ENCODE assay signal across 1 cellular context in genomic region chr15:96054029-96054428, GRCh38.
TF ChIP-seq lines count a peak whose summit lies in the region.

No MANE protein-coding gene starts in this region.

TF ChIP-seq in K562, 482 proteins besides CTCF, POLR2A, EP300 and RAD21 (continued from another document):
- TF ChIP-seq, protein P1, sequence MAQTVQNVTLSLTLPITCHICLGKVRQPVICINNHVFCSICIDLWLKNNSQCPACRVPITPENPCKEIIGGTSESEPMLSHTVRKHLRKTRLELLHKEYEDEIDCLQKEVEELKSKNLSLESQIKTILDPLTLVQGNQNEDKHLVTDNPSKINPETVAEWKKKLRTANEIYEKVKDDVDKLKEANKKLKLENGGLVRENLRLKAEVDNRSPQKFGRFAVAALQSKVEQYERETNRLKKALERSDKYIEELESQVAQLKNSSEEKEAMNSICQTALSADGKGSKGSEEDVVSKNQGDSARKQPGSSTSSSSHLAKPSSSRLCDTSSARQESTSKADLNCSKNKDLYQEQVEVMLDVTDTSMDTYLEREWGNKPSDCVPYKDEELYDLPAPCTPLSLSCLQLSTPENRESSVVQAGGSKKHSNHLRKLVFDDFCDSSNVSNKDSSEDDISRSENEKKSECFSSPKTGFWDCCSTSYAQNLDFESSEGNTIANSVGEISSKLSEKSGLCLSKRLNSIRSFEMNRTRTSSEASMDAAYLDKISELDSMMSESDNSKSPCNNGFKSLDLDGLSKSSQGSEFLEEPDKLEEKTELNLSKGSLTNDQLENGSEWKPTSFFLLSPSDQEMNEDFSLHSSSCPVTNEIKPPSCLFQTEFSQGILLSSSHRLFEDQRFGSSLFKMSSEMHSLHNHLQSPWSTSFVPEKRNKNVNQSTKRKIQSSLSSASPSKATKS (CRISPR knock-in tag; IDR thresholded peaks at IDR 0.05): no peak
- TF ChIP-seq PHF20 (IDR thresholded peaks at IDR 0.05; ENCODE audit: partially characterized antibody): no peak
- TF ChIP-seq ZNF354B (CRISPR knock-in tag; IDR thresholded peaks at IDR 0.05): no peak
- TF ChIP-seq BRD4 (IDR thresholded peaks at IDR 0.05): no peak
- TF ChIP-seq MCM7 (IDR thresholded peaks at IDR 0.05): no peak
- TF ChIP-seq, protein P2, sequence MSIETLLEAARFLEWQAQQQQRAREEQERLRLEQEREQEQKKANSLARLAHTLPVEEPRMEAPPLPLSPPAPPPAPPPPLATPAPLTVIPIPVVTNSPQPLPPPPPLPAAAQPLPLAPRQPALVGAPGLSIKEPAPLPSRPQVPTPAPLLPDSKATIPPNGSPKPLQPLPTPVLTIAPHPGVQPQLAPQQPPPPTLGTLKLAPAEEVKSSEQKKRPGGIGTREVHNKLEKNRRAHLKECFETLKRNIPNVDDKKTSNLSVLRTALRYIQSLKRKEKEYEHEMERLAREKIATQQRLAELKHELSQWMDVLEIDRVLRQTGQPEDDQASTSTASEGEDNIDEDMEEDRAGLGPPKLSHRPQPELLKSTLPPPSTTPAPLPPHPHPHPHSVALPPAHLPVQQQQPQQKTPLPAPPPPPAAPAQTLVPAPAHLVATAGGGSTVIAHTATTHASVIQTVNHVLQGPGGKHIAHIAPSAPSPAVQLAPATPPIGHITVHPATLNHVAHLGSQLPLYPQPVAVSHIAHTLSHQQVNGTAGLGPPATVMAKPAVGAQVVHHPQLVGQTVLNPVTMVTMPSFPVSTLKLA (conservative IDR thresholded peaks at IDR 0.05): no peak; a peak in 1 of 4 replicates
- TF ChIP-seq AFF1 (IDR thresholded peaks at IDR 0.05; ENCODE audit: low read depth in 1 of 2, partially characterized antibody in 2 of 2): peak in 1 of 2 experiments; percentile 1
- no peak for TF ChIP-seq SREBF1 (IDR thresholded peaks at IDR 0.05; ENCODE audit: borderline replicate concordance, low read depth, low read length)
- TF ChIP-seq ZNF282 (CRISPR knock-in tag; IDR thresholded peaks at IDR 0.05): no peak
- TF ChIP-seq ATF1 (CRISPR knock-in tag; IDR thresholded peaks at IDR 0.05): no peak
- TF ChIP-seq ATF1 (tag; IDR thresholded peaks at IDR 0.05): no peak
- TF ChIP-seq TBP (optimal IDR thresholded peaks at IDR 0.05; ENCODE audit: low read depth, low read length): no peak
- TF ChIP-seq CREB1 (IDR thresholded peaks at IDR 0.05): no peak
- no peak for TF ChIP-seq CREB1 (CRISPR knock-in tag; IDR thresholded peaks at IDR 0.05)
- TF ChIP-seq ZFPM2 (CRISPR knock-in tag; IDR thresholded peaks at IDR 0.05): no peak
- TF ChIP-seq MAFF (IDR thresholded peaks at IDR 0.05; ENCODE audit: low read length): no peak
- no peak for TF ChIP-seq ZNF41 (CRISPR knock-in tag; conservative IDR thresholded peaks at IDR 0.05)
- TF ChIP-seq SIN3A (IDR thresholded peaks at IDR 0.05; ENCODE audit: borderline replicate concordance in 2 of 2, control insufficient read depth in 1 of 2, low read depth in 2 of 2, low read length in 2 of 2): no peak
- no peak for TF ChIP-seq KLF10 (CRISPR knock-in tag; IDR thresholded peaks at IDR 0.05)
- no peak for TF ChIP-seq NR2C2 (CRISPR knock-in tag; IDR thresholded peaks at IDR 0.05)
- no peak for TF ChIP-seq NR2C2 (tag; IDR thresholded peaks at IDR 0.05)
- no peak for TF ChIP-seq ZNF583 (CRISPR knock-in tag; IDR thresholded peaks at IDR 0.05)
- no peak for TF ChIP-seq POLR2AphosphoS5 (IDR thresholded peaks at IDR 0.05; ENCODE audit: control insufficient read depth, insufficient read depth, low read depth, low read length)
- TF ChIP-seq LARP7 (IDR thresholded peaks at IDR 0.05): no peak
- 0 out of 2 replicates have a peak, but pooled peaks have one; percentile 11 for TF ChIP-seq KLF16 (IDR thresholded peaks at IDR 0.05)
- no peak for TF ChIP-seq TCF3 (CRISPR knock-in tag; IDR thresholded peaks at IDR 0.05)
- no peak for TF ChIP-seq SPI1 (IDR thresholded peaks at IDR 0.05; ENCODE audit: borderline replicate concordance, low read depth, low read length)
- TF ChIP-seq MAZ (CRISPR knock-in tag; conservative IDR thresholded peaks at IDR 0.05 in 1 of 2, IDR thresholded peaks at IDR 0.05 in 1 of 2): no peak
- TF ChIP-seq IRF2 (CRISPR knock-in tag; IDR thresholded peaks at IDR 0.05): no peak
- no peak for TF ChIP-seq HDGF (IDR thresholded peaks at IDR 0.05)
- TF ChIP-seq CGGBP1 (CRISPR knock-in tag; IDR thresholded peaks at IDR 0.05): no peak
- TF ChIP-seq JUN (IDR thresholded peaks at IDR 0.05; ENCODE audit: borderline replicate concordance, low read depth, low read length): no peak
- no peak for TF ChIP-seq JUN (CRISPR knock-in tag; IDR thresholded peaks at IDR 0.05; ENCODE audit: borderline replicate concordance)
- TF ChIP-seq SMARCA4 (IDR thresholded peaks at IDR 0.05): no peak
- TF ChIP-seq, protein P3, sequence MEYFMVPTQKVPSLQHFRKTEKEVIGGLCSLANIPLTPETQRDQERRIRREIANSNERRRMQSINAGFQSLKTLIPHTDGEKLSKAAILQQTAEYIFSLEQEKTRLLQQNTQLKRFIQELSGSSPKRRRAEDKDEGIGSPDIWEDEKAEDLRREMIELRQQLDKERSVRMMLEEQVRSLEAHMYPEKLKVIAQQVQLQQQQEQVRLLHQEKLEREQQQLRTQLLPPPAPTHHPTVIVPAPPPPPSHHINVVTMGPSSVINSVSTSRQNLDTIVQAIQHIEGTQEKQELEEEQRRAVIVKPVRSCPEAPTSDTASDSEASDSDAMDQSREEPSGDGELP (CRISPR knock-in tag; IDR thresholded peaks at IDR 0.05; ENCODE audit: borderline replicate concordance): no peak
- TF ChIP-seq KDM1A (IDR thresholded peaks at IDR 0.05): peak in 1 of 2 experiments; percentile 47; a peak in 2 of 4 replicates
- no peak for TF ChIP-seq POLR2G (IDR thresholded peaks at IDR 0.05; ENCODE audit: low read depth, low read length)
- TF ChIP-seq CBFA2T2 (conservative IDR thresholded peaks at IDR 0.05): 0 out of 2 replicates have a peak, but pooled peaks have one; percentile 0
- TF ChIP-seq RBM39 (optimal IDR thresholded peaks at IDR 0.05; ENCODE audit: low read depth, low read length): no peak
- TF ChIP-seq RFX5 (IDR thresholded peaks at IDR 0.05; ENCODE audit: low read depth, low read length): no peak
- no peak for TF ChIP-seq PURB (CRISPR knock-in tag; IDR thresholded peaks at IDR 0.05; ENCODE audit: low read depth)
- no peak for TF ChIP-seq THRA (IDR thresholded peaks at IDR 0.05)
- TF ChIP-seq CTBP1 (IDR thresholded peaks at IDR 0.05; ENCODE audit: borderline replicate concordance): 0 out of 2 replicates have a peak, but pooled peaks have one; percentile 1
